Comparison of ENCODE assay signal across 22 cellular contexts in the genomic region with DNA sequence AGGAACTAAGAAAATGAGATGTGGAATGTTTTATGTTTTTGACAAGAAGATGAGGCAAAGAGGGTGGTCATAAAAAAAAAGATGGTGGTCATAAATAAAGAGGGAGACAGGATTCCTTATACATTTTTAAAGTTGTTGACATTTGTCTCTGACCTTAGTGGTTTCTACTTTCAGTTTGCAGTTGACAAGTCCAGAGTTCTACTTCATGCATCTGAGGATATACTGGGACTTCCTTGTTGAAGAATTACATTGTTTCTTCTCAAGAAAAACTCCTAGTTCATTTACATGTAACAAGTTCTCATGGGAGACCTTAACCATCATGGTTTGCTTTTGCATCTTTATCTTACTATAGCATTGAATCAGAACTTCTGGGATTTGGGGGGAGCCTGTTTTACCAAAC. TPM values are rescaled to one million over a fixed set of nuclear protein-coding genes. Genes with fewer than 3 reads are reported as not detected.
DNase-seq lines count a peak whose midpoint lies in the region; ATAC-seq, FAIRE-seq and TF ChIP-seq lines count a peak whose summit lies in the region.
"Had no signal": no experiment of that assay in that cellular context is flagged by ENCODE, and none has a peak within 500 bp of the region (broad histone marks: within the 10 kb centered on the region; RNA-seq: fewer than 3 reads in every experiment).

No MANE protein-coding gene starts in this region.

- no peaks in the 10 kb centered on the region for H3K79me2 ChIP-seq in MM.1S (ENCODE audit: low read length)

- intact Hi-C loops in activated CD4-positive, alpha-beta T cell treated with anti-CD3 and anti-CD28 coated beads, Interleukin-2, amount 10 ng/mL, durations not matched to agents 24 days and 14 days (cut with micrococcal nuclease) = loop anchor here (10.0 kb wide), 1 partner anchor 312 kb away; no protein-coding TSS in a partner anchor
- intact Hi-C loops in activated CD4-positive, alpha-beta T cell treated with anti-CD3 and anti-CD28 coated beads for 36 hours (cut with DNase I, micrococcal nuclease) = no loop called here
- intact Hi-C loops in mucosa of descending colon (cut with DNase I, micrococcal nuclease) (no loop called here), kidney (cut with DNase I) (no loop called here)

- TF ChIP-seq CTCF in MM.1S (IDR thresholded peaks at IDR 0.05; ENCODE audit: low read length) = no peak
- TF ChIP-seq CTCF in mucosa of descending colon (IDR thresholded peaks at IDR 0.05) = no peak
- TF ChIP-seq CTCF in kidney (IDR thresholded peaks at IDR 0.05; ENCODE audit: borderline replicate concordance, extremely low read depth, insufficient read depth) = no peak

- no peak for FAIRE-seq in kidney (lab: Jason Lieb, UNC)
- FAIRE-seq: H1 had no signal

- H3K27me3 Mint-ChIP-seq in activated CD4-positive, alpha-beta T cell treated with anti-CD3 and anti-CD28 coated beads, Interleukin-2, amount 10 ng/mL, durations not matched to agents 24 days and 14 days = peaks cover 28% of the 10 kb centered on the region
- H3K27me3 Mint-ChIP-seq in activated CD4-positive, alpha-beta T cell treated with anti-CD3 and anti-CD28 coated beads for 36 hours = peaks cover 38% of the 10 kb centered on the region

- peak overlapping the region; percentile 44 for H3K4me3 Mint-ChIP-seq in activated CD4-positive, alpha-beta T cell treated with anti-CD3 and anti-CD28 coated beads, Interleukin-2, amount 10 ng/mL, durations not matched to agents 24 days and 14 days
- no peak overlapping the region for H3K4me3 Mint-ChIP-seq in activated CD4-positive, alpha-beta T cell treated with anti-CD3 and anti-CD28 coated beads for 36 hours
- H3K4me3 Mint-ChIP-seq: CD8-positive, alpha-beta memory T cell; T-cell had no signal

- no peaks in the 10 kb centered on the region for H4K20me1 ChIP-seq in MM.1S (ENCODE audit: insufficient read depth, low read length)
- H4K20me1 ChIP-seq: BLaER1 had no signal

- peaks cover 44% of the 10 kb centered on the region for H3K4me1 Mint-ChIP-seq in activated CD4-positive, alpha-beta T cell treated with anti-CD3 and anti-CD28 coated beads, Interleukin-2, amount 10 ng/mL, durations not matched to agents 24 days and 14 days
- no peaks in the 10 kb centered on the region for H3K4me1 Mint-ChIP-seq in activated CD4-positive, alpha-beta T cell treated with anti-CD3 and anti-CD28 coated beads for 36 hours
- H3K4me1 Mint-ChIP-seq: T-cell had no signal

- POLR2A ChIA-PET in activated CD4-positive, alpha-beta T cell treated with anti-CD3 and anti-CD28 coated beads for 36 hours (lab: Charles Lee) = no interaction called here

- peaks cover 6% of the 10 kb centered on the region for H3K36me3 Mint-ChIP-seq in activated CD4-positive, alpha-beta T cell treated with anti-CD3 and anti-CD28 coated beads, Interleukin-2, amount 10 ng/mL, durations not matched to agents 24 days and 14 days (ENCODE audit: low read depth)
- no peaks in the 10 kb centered on the region for H3K36me3 Mint-ChIP-seq in activated CD4-positive, alpha-beta T cell treated with anti-CD3 and anti-CD28 coated beads for 36 hours (ENCODE audit: low read depth)

- peaks cover 17% of the 10 kb centered on the region for H3K4me1 ChIP-seq in MM.1S (ENCODE audit: low read length)
- H3K4me1 ChIP-seq in mucosa of descending colon (ENCODE audit: low read depth) = no peaks in the 10 kb centered on the region
- H3K4me1 ChIP-seq in kidney (ENCODE audit: control insufficient read depth in 1 of 2, insufficient read depth in 1 of 2, low read depth in 1 of 2, low read length in 2 of 2) = no peaks in the 10 kb centered on the region
- H3K4me1 ChIP-seq: BLaER1, Peyer's patch had no signal

- H3K9me3 Mint-ChIP-seq in activated CD4-positive, alpha-beta T cell treated with anti-CD3 and anti-CD28 coated beads, Interleukin-2, amount 10 ng/mL, durations not matched to agents 24 days and 14 days = peaks cover 35% of the 10 kb centered on the region
- no peaks in the 10 kb centered on the region for H3K9me3 Mint-ChIP-seq in activated CD4-positive, alpha-beta T cell treated with anti-CD3 and anti-CD28 coated beads for 36 hours (ENCODE audit: low read depth)
- H3K9me3 Mint-ChIP-seq: T-cell had no signal

- no peaks in the 10 kb centered on the region for H3K9me2 ChIP-seq in MM.1S (replicated peaks; ENCODE audit: insufficient read depth, low read length)
- H3K9me2 ChIP-seq: SK-N-SH had no signal

- no peak overlapping the region for H3K9ac ChIP-seq in MM.1S (ENCODE audit: low read length)
- H3K9ac ChIP-seq in kidney (ENCODE audit: low read length in 2 of 2) = no peak overlapping the region
- H3K9ac ChIP-seq: BLaER1, KMS-11, SK-N-SH had no signal

- no peak overlapping the region for H3K4me3 ChIP-seq in MM.1S (ENCODE audit: low read length)
- H3K4me3 ChIP-seq in mucosa of descending colon = no peak overlapping the region
- H3K4me3 ChIP-seq in kidney (ENCODE audit: low read length in 2 of 2) = no peak overlapping the region
- H3K4me3 ChIP-seq: BLaER1, Peyer's patch had no signal

- H3K9me3 ChIP-seq in MM.1S (replicated peaks; ENCODE audit: insufficient read depth, low read length) = no peaks in the 10 kb centered on the region
- no peaks in the 10 kb centered on the region for H3K9me3 ChIP-seq in mucosa of descending colon
- no peaks in the 10 kb centered on the region for H3K9me3 ChIP-seq in kidney (ENCODE audit: control insufficient read depth in 1 of 2, low read length in 2 of 2)
- H3K9me3 ChIP-seq: Peyer's patch, SK-N-SH had no signal

- H2AFZ ChIP-seq in MM.1S (ENCODE audit: low read length) = peak overlapping the region; percentile 40

- no peak for ATAC-seq in activated CD4-positive, alpha-beta T cell treated with anti-CD3 and anti-CD28 coated beads for 36 hours
- ATAC-seq in HG02588 (IDR thresholded peaks at IDR 0.05; ENCODE audit: unreplicated experiment) (peak; percentile 72), mucosa of descending colon (peak; percentile 35), GM19452 (IDR thresholded peaks at IDR 0.05; ENCODE audit: unreplicated experiment) (no peak)
- ATAC-seq: Right ventricle myocardium inferior, T-cell had no signal

- peak overlapping the region; percentile 36; the same call in 1 of the 2 replicates for H3K4me2 ChIP-seq in MM.1S (ENCODE audit: low read depth, low read length)
- H3K4me2 ChIP-seq: BLaER1, KMS-11, SK-N-SH had no signal

- no peak for DNase-seq in activated CD4-positive, alpha-beta T cell treated with anti-CD3 and anti-CD28 coated beads, Interleukin-2, amount 10 ng/mL, durations not matched to agents 24 days and 14 days
- DNase-seq in activated CD4-positive, alpha-beta T cell treated with anti-CD3 and anti-CD28 coated beads for 36 hours = no peak
- DNase-seq in MM.1S (peak; percentile 11), mucosa of descending colon (no peak), kidney (no peak), GM19240 (ENCODE audit: insufficient read length, low spot score) (no peak)
- DNase-seq: 8988T; CD8-positive, alpha-beta memory T cell; GDM1; NCI-H1092 treated with DMSO at 0.1 percent for 48 hours; NCI-H2081 treated with DMSO at 0.1 percent for 48 hours; NCI-H510A treated with DMSO at 0.1 percent for 48 hours; Peyer's patch; SK-N-SH; T-cell had no signal

- H3F3A ChIP-seq in MM.1S (ENCODE audit: insufficient read depth, low read length) = no peaks in the 10 kb centered on the region

- H3K27ac Mint-ChIP-seq in activated CD4-positive, alpha-beta T cell treated with anti-CD3 and anti-CD28 coated beads, Interleukin-2, amount 10 ng/mL, durations not matched to agents 24 days and 14 days = peak overlapping the region; percentile 87
- H3K27ac Mint-ChIP-seq in activated CD4-positive, alpha-beta T cell treated with anti-CD3 and anti-CD28 coated beads for 36 hours = no peak overlapping the region
- H3K27ac Mint-ChIP-seq: CD8-positive, alpha-beta memory T cell; T-cell had no signal

- H3K36me3 ChIP-seq in MM.1S (replicated peaks; ENCODE audit: insufficient read depth, low read length) (no peaks in the 10 kb centered on the region), mucosa of descending colon (ENCODE audit: low read depth) (no peaks in the 10 kb centered on the region), kidney (ENCODE audit: control insufficient read depth in 1 of 2, insufficient read depth in 2 of 2, low read length in 2 of 2) (no peaks in the 10 kb centered on the region)
- H3K36me3 ChIP-seq: BLaER1, Peyer's patch had no signal

- CTCF ChIA-PET in activated CD4-positive, alpha-beta T cell treated with anti-CD3 and anti-CD28 coated beads for 36 hours (lab: Charles Lee) = no interaction called here

- H3K27ac ChIP-seq in MM.1S (ENCODE audit: low read length) = no peak overlapping the region
- H3K27ac ChIP-seq in kidney (ENCODE audit: low read depth in 2 of 2, low read length in 2 of 2) = no peak overlapping the region
- H3K27ac ChIP-seq: BLaER1, KMS-11, Peyer's patch had no signal

- H3K27me3 ChIP-seq in MM.1S (replicated peaks; ENCODE audit: insufficient read depth, low read length) = no peaks in the 10 kb centered on the region
- H3K27me3 ChIP-seq: BLaER1, Peyer's patch had no signal

RNA-seq across cellular contexts. Expression of a gene that starts 1.2 kb away (rescaled TPM):
- not detected in 2 replicates for total RNA-seq in activated CD4-positive, alpha-beta T cell treated with anti-CD3 and anti-CD28 coated beads, Interleukin-2, amount 10 ng/mL, durations not matched to agents 24 days and 14 days
- total RNA-seq in activated CD4-positive, alpha-beta T cell treated with anti-CD3 and anti-CD28 coated beads for 36 hours = not detected
- not detected for total RNA-seq in mucosa of descending colon
- not detected for total RNA-seq in kidney
- polyA plus RNA-seq in kidney (ENCODE audit: insufficient read depth, low read depth, low replicate concordance) = not detected
- total RNA-seq: CD8-positive, alpha-beta memory T cell; H1; MCF 10A; Peyer's patch; Right ventricle myocardium inferior; T-cell had no signal
- polyA plus RNA-seq: CD8-positive, alpha-beta memory T cell; H1; SK-N-SH had no signal

RNA-seq across cellular contexts. Expression of a gene that starts 11.7 kb away (rescaled TPM):
- total RNA-seq in activated CD4-positive, alpha-beta T cell treated with anti-CD3 and anti-CD28 coated beads, Interleukin-2, amount 10 ng/mL, durations not matched to agents 24 days and 14 days = 22.6 and 22.9 TPM in 2 replicates
- total RNA-seq in activated CD4-positive, alpha-beta T cell treated with anti-CD3 and anti-CD28 coated beads for 36 hours = 10 to 100 TPM in 1 of 2 experiments, 1 to 10 TPM in 1; 9.5 to 12.1 TPM
- 10 to 100 TPM; 10.6 to 11.9 (median 11.1) TPM for total RNA-seq in mucosa of descending colon
- 9.8 TPM for total RNA-seq in kidney
- 4.5 TPM for polyA plus RNA-seq in kidney (ENCODE audit: insufficient read depth, low read depth, low replicate concordance)

RNA-seq across cellular contexts. Expression of a gene that starts 53.0 kb away (rescaled TPM):
- not detected in 2 replicates for total RNA-seq in activated CD4-positive, alpha-beta T cell treated with anti-CD3 and anti-CD28 coated beads, Interleukin-2, amount 10 ng/mL, durations not matched to agents 24 days and 14 days
- total RNA-seq in activated CD4-positive, alpha-beta T cell treated with anti-CD3 and anti-CD28 coated beads for 36 hours = not detected
- not detected for total RNA-seq in mucosa of descending colon
- total RNA-seq in kidney = not detected
- not detected for polyA plus RNA-seq in kidney (ENCODE audit: insufficient read depth, low read depth, low replicate concordance)
- total RNA-seq: CD8-positive, alpha-beta memory T cell; H1; MCF 10A; Peyer's patch; Right ventricle myocardium inferior; T-cell had no signal
- polyA plus RNA-seq: CD8-positive, alpha-beta memory T cell; H1; SK-N-SH had no signal

Comparison
In these comparisons a context has a peak if more than half of its experiments do, and no peak if none do; other contexts are left out.
1. ATAC-seq: peak in HG02588 (single experiment) and mucosa of descending colon (single experiment); none in activated CD4-positive, alpha-beta T cell treated with anti-CD3 and anti-CD28 coated beads for 36 hours (single experiment) and GM19452 (single experiment).